ENCODE assay signal across 12 cellular contexts in genomic region chr15:32802296-32802936, GRCh38.
DNase-seq lines count a peak whose midpoint lies in the region; ATAC-seq, FAIRE-seq and TF ChIP-seq lines count a peak whose summit lies in the region.
"Had no signal": no experiment of that assay in that cellular context is flagged by ENCODE, and none has a peak within 500 bp of the region (broad histone marks: within the 10 kb centered on the region; RNA-seq: fewer than 3 reads in every experiment).

No MANE protein-coding gene starts in this region.

- H3K4me1 ChIP-seq in A549: 0 out of 3 replicates have a peak, but pooled peaks cover 6% of the 10 kb centered on the region

- TF ChIP-seq CTCF in A549 (IDR thresholded peaks at IDR 0.05): no peak
- TF ChIP-seq CTCF in foreskin fibroblast (IDR thresholded peaks at IDR 0.05; ENCODE audit: low read depth, low read length): no peak

- H3K4me3 ChIP-seq in A549 (no peak overlapping the region), foreskin fibroblast (ENCODE audit: low read depth in 1 of 2, low read length in 2 of 2) (no peak overlapping the region)
- H3K4me3 ChIP-seq: coronary artery had no signal

- no peak for TF ChIP-seq RAD21 in A549 (conservative IDR thresholded peaks at IDR 0.05 in 1 of 2, IDR thresholded peaks at IDR 0.05 in 1 of 2)

- H3K9me3 ChIP-seq in A549: 0 out of 3 replicates have a peak, but pooled peaks cover 7% of the 10 kb centered on the region

- peak; percentile 43 for FAIRE-seq in A549 (lab: Jason Lieb, UNC)

- TF ChIP-seq POLR2A in A549 (IDR thresholded peaks at IDR 0.05; ENCODE audit: low read length): no peak

- CTCF ChIA-PET in A549 (lab: Yijun Ruan, JAX): interaction anchor here (1.1 to 2.7 kb wide), 7 partner anchors 9 to 143 kb away, joined by 3 to 15 read pairs (median 5); no protein-coding TSS in a partner anchor

- 87% methylated on average over 9 of the region's 9 CpGs for WGBS in A549 (ENCODE audit: missing lambda C conversion rate)

- H3K27ac ChIP-seq in A549: no peak overlapping the region
- H3K27ac ChIP-seq: coronary artery had no signal

- no peak for DNase-seq in A549 (ENCODE audit: low read depth in 1 of 2, low spot score in 1 of 2)
- DNase-seq in HCEC 1CT: peak; percentile 94
- DNase-seq in SW480 (ENCODE audit: low spot score): peak; percentile 56
- DNase-seq in foreskin fibroblast: peak; percentile 47 to 77
- DNase-seq in T-helper 1 cell: no peak
- DNase-seq in inferior parietal cortex (ENCODE audit: extremely low spot score): no peak
- no peak for DNase-seq in NCI-H510A (lab: John Stamatoyannopoulos, UW)
- DNase-seq: CD4-positive, alpha-beta memory T cell; NCI-H2029; Right ventricle myocardium superior had no signal

- ATAC-seq in A549: no peak
- ATAC-seq in GM19452 (IDR thresholded peaks at IDR 0.05; ENCODE audit: unreplicated experiment): no peak

- TF ChIP-seq EP300 in A549 (IDR thresholded peaks at IDR 0.05): no peak

- no peak overlapping the region for H3K4me2 ChIP-seq in A549

- POLR2A ChIA-PET in A549 (lab: Yijun Ruan, JAX): no interaction called here

TF ChIP-seq in A549, 52 proteins besides CTCF, POLR2A, EP300 and RAD21:
- TF ChIP-seq PBX3 (IDR thresholded peaks at IDR 0.05) (no peak), KDM1A (IDR thresholded peaks at IDR 0.05; ENCODE audit: low read depth) (no peak), SMC3 (IDR thresholded peaks at IDR 0.05) (no peak), JUNB (IDR thresholded peaks at IDR 0.05) (no peak), RNF2 (IDR thresholded peaks at IDR 0.05; ENCODE audit: borderline replicate concordance, low read depth) (no peak), CBX2 (IDR thresholded peaks at IDR 0.05; ENCODE audit: borderline replicate concordance, low read depth) (no peak), EHF (CRISPR knock-in tag; IDR thresholded peaks at IDR 0.05) (no peak), BHLHE40 (IDR thresholded peaks at IDR 0.05; ENCODE audit: low read depth, low read length) (no peak), NFE2L2 (conservative IDR thresholded peaks at IDR 0.05; ENCODE audit: low read length) (no peak), TP53 (CRISPR knock-in tag; IDR thresholded peaks at IDR 0.05) (no peak), CEBPB (IDR thresholded peaks at IDR 0.05) (peak; percentile 24 to 38; a peak in 1 of 4 replicates), ATOH8 (CRISPR knock-in tag; IDR thresholded peaks at IDR 0.05; ENCODE audit: low read depth) (no peak), KDM5A (IDR thresholded peaks at IDR 0.05) (no peak), GATA3 (IDR thresholded peaks at IDR 0.05; ENCODE audit: borderline replicate concordance) (no peak), TFCP2L1 (CRISPR knock-in tag; IDR thresholded peaks at IDR 0.05) (no peak), CHD4 (IDR thresholded peaks at IDR 0.05; ENCODE audit: borderline replicate concordance) (no peak), MAFK (IDR thresholded peaks at IDR 0.05; ENCODE audit: partially characterized antibody) (peak; percentile 65)

Comparison
In these comparisons a context has a peak if more than half of its experiments do, and no peak if none do; other contexts are left out.
1. DNase-seq: peak in HCEC 1CT (single experiment), SW480 (single experiment) and foreskin fibroblast (2 of 2); none in A549 (0 of 2), T-helper 1 cell (0 of 5), inferior parietal cortex (single experiment) and NCI-H510A (single experiment).